In genomic region chr19:18433039-18433691, GRCh38 we compare ENCODE assay signal across 1 cellular context.
TF ChIP-seq lines count a peak whose summit lies in the region.

No MANE protein-coding gene starts in this region.

TF ChIP-seq in IMR-90, 13 proteins besides CTCF, POLR2A, EP300 and RAD21 (continued from another document):
- TF ChIP-seq MXI1 (IDR thresholded peaks at IDR 0.05; ENCODE audit: borderline replicate concordance, low read depth, low read length): no peak
- TF ChIP-seq CHD1 (IDR thresholded peaks at IDR 0.05; ENCODE audit: low read depth, low read length): no peak
- no peak for TF ChIP-seq FOS (IDR thresholded peaks at IDR 0.05; ENCODE audit: low read depth, low read length)
- no peak for TF ChIP-seq RFX5 (IDR thresholded peaks at IDR 0.05; ENCODE audit: low read depth, low read length)
- no peak for TF ChIP-seq BHLHE40 (IDR thresholded peaks at IDR 0.05; ENCODE audit: low read depth, low read length)
- no peak for TF ChIP-seq MAZ (IDR thresholded peaks at IDR 0.05; ENCODE audit: borderline replicate concordance, low read depth, low read length)
- TF ChIP-seq RCOR1 (IDR thresholded peaks at IDR 0.05; ENCODE audit: insufficient replicate concordance, low read length): no peak
- TF ChIP-seq SMC3 (IDR thresholded peaks at IDR 0.05; ENCODE audit: low read depth, low read length): no peak
- no peak for TF ChIP-seq NFE2L2 (IDR thresholded peaks at IDR 0.05; ENCODE audit: low read depth, low read length)
- TF ChIP-seq ELK1 (IDR thresholded peaks at IDR 0.05; ENCODE audit: borderline replicate concordance, low read depth, low read length): no peak
- TF ChIP-seq USF2 (IDR thresholded peaks at IDR 0.05; ENCODE audit: low read depth, low read length): no peak
